Comparison of ENCODE assay signal across 2 cellular contexts in the genomic region with DNA sequence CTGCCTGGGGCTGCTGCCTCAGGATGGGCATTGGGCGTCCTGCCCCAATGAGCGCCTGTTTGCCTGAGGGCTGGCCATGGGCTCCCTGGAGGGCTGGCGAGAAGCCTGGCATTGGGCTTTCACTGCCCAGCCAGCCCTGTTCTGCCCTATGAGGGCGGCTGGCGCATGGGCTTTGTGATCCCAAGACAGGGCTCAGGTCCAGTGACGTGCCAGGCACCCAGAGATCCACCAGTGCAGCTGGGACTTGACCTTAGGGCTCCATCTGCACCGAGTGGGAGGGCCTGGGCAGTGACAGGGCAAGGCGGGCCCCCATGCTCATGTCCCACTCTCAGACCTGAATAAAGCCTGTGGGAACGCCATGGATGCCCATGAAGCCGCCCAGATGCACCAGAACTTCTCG.
TF ChIP-seq lines count a peak whose summit lies in the region.

No MANE protein-coding gene starts in this region.

TF ChIP-seq in GM12878, 131 proteins besides CTCF, POLR2A, EP300 and RAD21:
- TF ChIP-seq MEF2B (IDR thresholded peaks at IDR 0.05; ENCODE audit: partially characterized antibody, poor library complexity, severe bottlenecking) = no peak
- TF ChIP-seq GATAD2B (conservative IDR thresholded peaks at IDR 0.05; ENCODE audit: low read depth) = no peak
TF ChIP-seq in GM12878: peak in this region for 0.

TF ChIP-seq in H1, 55 proteins besides CTCF, POLR2A, EP300 and RAD21:
- TF ChIP-seq SAP30 (IDR thresholded peaks at IDR 0.05; ENCODE audit: insufficient read depth, insufficient replicate concordance, low read length) (no peak), SIX5 (IDR thresholded peaks at IDR 0.05; ENCODE audit: low read depth, low read length) (no peak), PHF8 (conservative IDR thresholded peaks at IDR 0.05; ENCODE audit: low read depth, low read length) (no peak)
TF ChIP-seq in H1: peak in this region for 0.
